9 cellular contexts compared by ENCODE assay signal in the genomic region with DNA sequence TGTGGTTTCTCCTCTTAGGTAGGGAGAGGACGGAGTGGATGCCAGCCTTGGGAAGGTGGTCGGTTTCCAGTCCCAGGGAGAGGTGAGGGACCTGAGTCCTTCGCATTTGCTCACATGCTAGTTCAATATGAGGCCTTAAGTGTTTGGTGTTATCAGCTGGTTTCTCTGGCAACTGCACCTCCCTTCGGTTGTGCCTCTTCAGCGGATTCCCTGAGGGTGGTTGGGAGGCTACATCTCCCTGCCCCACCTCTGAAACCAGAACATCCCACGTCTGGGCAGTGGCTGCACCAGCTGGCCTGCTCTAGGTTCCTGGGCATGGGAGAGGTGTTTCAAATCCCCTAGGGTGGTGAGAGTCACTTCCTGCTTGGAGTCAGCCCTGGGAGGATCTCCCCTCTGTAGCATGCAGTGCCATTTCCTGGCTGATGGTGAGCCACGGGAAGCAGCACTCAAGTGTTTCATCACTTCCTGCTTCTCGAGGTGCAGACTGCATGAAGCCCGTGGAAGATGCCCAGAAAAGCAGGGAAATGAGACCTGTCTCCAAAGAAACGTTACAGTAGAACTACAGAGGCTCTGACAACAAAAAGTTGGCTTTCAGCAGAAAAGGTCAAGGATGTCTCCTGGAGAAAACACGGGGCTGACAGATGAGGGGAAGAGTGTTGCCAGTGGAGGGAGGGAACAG. TPM values are rescaled to one million over a fixed set of nuclear protein-coding genes. Genes with fewer than 3 reads are reported as not detected.
DNase-seq lines count a peak whose midpoint lies in the region; ATAC-seq and TF ChIP-seq lines count a peak whose summit lies in the region.
"Had no signal": no experiment of that assay in that cellular context is flagged by ENCODE, and none has a peak within 500 bp of the region (broad histone marks: within the 10 kb centered on the region; RNA-seq: fewer than 3 reads in every experiment).

No MANE protein-coding gene starts in this region.

- peak; percentile 69 for DNase-seq in activated CD4-positive, alpha-beta T cell treated with anti-CD3 and anti-CD28 coated beads for 36 hours
- DNase-seq in activated CD4-positive, alpha-beta T cell treated with anti-CD3 and anti-CD28 coated beads for 1 hour: no peak
- DNase-seq in RPMI8226 (peak; percentile 56), mammary epithelial cell (peak; percentile 55)

- intact Hi-C loops in activated CD4-positive, alpha-beta T cell treated with anti-CD3 and anti-CD28 coated beads for 36 hours (cut with DNase I, micrococcal nuclease): loop anchor here in 1 of 2 experiments (1.0 kb wide), 1 partner anchor 75 kb away; no protein-coding TSS in a partner anchor
- intact Hi-C loops in mammary epithelial cell (cut with micrococcal nuclease): no loop called here

- H3K4me3 ChIP-seq in mammary epithelial cell (replicated peaks in 1 of 3; ENCODE audit: insufficient read depth in 1 of 3, low read depth in 2 of 3, low read length in 3 of 3) (no peak overlapping the region), mesodermal cell (ENCODE audit: extremely low read depth, insufficient read depth, low read length, poor library complexity, severe bottlenecking) (no peak overlapping the region)
- H3K4me3 ChIP-seq: pancreas had no signal

- H3K27ac ChIP-seq in mammary epithelial cell (ENCODE audit: insufficient read depth, low read depth, low read length) (no peak overlapping the region), mesodermal cell (ENCODE audit: low read depth, low read length, severe bottlenecking) (peak overlapping the region; percentile 32)

- no peaks in the 10 kb centered on the region for H4K20me1 ChIP-seq in mammary epithelial cell (ENCODE audit: insufficient read depth, low read length)

- H3K4me2 ChIP-seq in mammary epithelial cell (ENCODE audit: insufficient read depth, low read depth, low read length): no peak overlapping the region

- TF ChIP-seq CTCF in mammary epithelial cell (conservative IDR thresholded peaks at IDR 0.05 in 1 of 2, IDR thresholded peaks at IDR 0.05 in 1 of 2; ENCODE audit: extremely low read depth in 1 of 2, insufficient read depth in 1 of 2, low read depth in 1 of 2, low read length in 2 of 2): no peak

- dilution Hi-C loops in mammary epithelial cell (cut with HindIII; ENCODE audit: low sequenced_read_pairs): no loop called here

- H3K27ac Mint-ChIP-seq in activated CD4-positive, alpha-beta T cell treated with anti-CD3 and anti-CD28 coated beads for 36 hours: peak overlapping the region; percentile 94

- BruUV-seq in mammary epithelial cell (replicated peaks; lab: Mats Ljungman, UMichigan): no TSS peak

- H3K27me3 Mint-ChIP-seq in activated CD4-positive, alpha-beta T cell treated with anti-CD3 and anti-CD28 coated beads for 36 hours: peaks cover 4% of the 10 kb centered on the region

- H2AFZ ChIP-seq in mammary epithelial cell (ENCODE audit: low read depth, low read length): peak overlapping the region; percentile 76

- whole genome bisulfite sequencing in mammary epithelial cell (ENCODE audit: low coverage, missing lambda C conversion rate): 51% methylated on average over 11 of the region's 11 CpGs
- WGBS in mesodermal cell (ENCODE audit: insufficient coverage in 2 of 2), 2 experiments: 85 to 88% methylated on average over 9 to 10 of the region's 11 CpGs

- H3K4me1 ChIP-seq in mammary epithelial cell (ENCODE audit: insufficient read depth, low read length) (peaks cover 17% of the 10 kb centered on the region), mesodermal cell (ENCODE audit: control insufficient read depth, insufficient read depth, low read length, poor library complexity, severe bottlenecking) (peaks cover 15% of the 10 kb centered on the region)

- H3K4me1 Mint-ChIP-seq in activated CD4-positive, alpha-beta T cell treated with anti-CD3 and anti-CD28 coated beads for 36 hours: peaks cover 21% of the 10 kb centered on the region

- H3K36me3 ChIP-seq in mammary epithelial cell (ENCODE audit: insufficient read depth, low read length): no peaks in the 10 kb centered on the region
- H3K36me3 ChIP-seq in mesodermal cell (ENCODE audit: control insufficient read depth, insufficient read depth, low read length): no peaks in the 10 kb centered on the region

- H3K27me3 ChIP-seq in mammary epithelial cell (ENCODE audit: insufficient read depth, low read length): no peaks in the 10 kb centered on the region
- H3K27me3 ChIP-seq: pancreas had no signal

- CTCF ChIA-PET in activated CD4-positive, alpha-beta T cell treated with anti-CD3 and anti-CD28 coated beads for 36 hours (lab: Charles Lee): no interaction called here
- CTCF ChIA-PET in mammary epithelial cell (lab: Charles Lee; ENCODE audit: low non-redundant PET): no interaction called here

- peak overlapping the region; percentile 15 for H3K4me3 Mint-ChIP-seq in activated CD4-positive, alpha-beta T cell treated with anti-CD3 and anti-CD28 coated beads for 36 hours

- POLR2A ChIA-PET in activated CD4-positive, alpha-beta T cell treated with anti-CD3 and anti-CD28 coated beads for 36 hours (lab: Charles Lee): no interaction called here

- ATAC-seq in activated CD4-positive, alpha-beta T cell treated with anti-CD3 and anti-CD28 coated beads for 36 hours: peak; percentile 91
- ATAC-seq in GM21526 (IDR thresholded peaks at IDR 0.05; ENCODE audit: low FRiP score, unreplicated experiment) (no peak), HG03025 (IDR thresholded peaks at IDR 0.05; ENCODE audit: low FRiP score, unreplicated experiment) (no peak), GM18858 (IDR thresholded peaks at IDR 0.05; ENCODE audit: unreplicated experiment) (no peak)
- ATAC-seq: pancreas had no signal

- H3K9ac ChIP-seq in mammary epithelial cell (ENCODE audit: insufficient read depth, low read length): no peak overlapping the region

- H3K9me3 Mint-ChIP-seq in activated CD4-positive, alpha-beta T cell treated with anti-CD3 and anti-CD28 coated beads for 36 hours (ENCODE audit: low read depth): peaks cover 4% of the 10 kb centered on the region

- H3K36me3 Mint-ChIP-seq in activated CD4-positive, alpha-beta T cell treated with anti-CD3 and anti-CD28 coated beads for 36 hours (ENCODE audit: low read depth): peaks cover 4% of the 10 kb centered on the region

- H3K9me3 ChIP-seq in mammary epithelial cell (replicated peaks; ENCODE audit: insufficient read depth, low read length) (no peaks in the 10 kb centered on the region), mesodermal cell (ENCODE audit: control insufficient read depth, low read length) (peaks cover 4% of the 10 kb centered on the region)
- H3K9me3 ChIP-seq: pancreas had no signal

- H3K79me2 ChIP-seq in mammary epithelial cell (ENCODE audit: insufficient read depth, low read length): no peaks in the 10 kb centered on the region

- in situ Hi-C loops in mammary epithelial cell (cut with MboI; ENCODE audit: low sequenced_read_pairs in 2 of 2): no loop called here

RNA-seq across cellular contexts. Expression of a gene that starts 4.5 kb away (rescaled TPM):
- total RNA-seq in activated CD4-positive, alpha-beta T cell treated with anti-CD3 and anti-CD28 coated beads for 36 hours: not detected
- total RNA-seq in mammary epithelial cell: 1 to 10 TPM in 1 of 2 donors, under 1 TPM in 1; 0.67 to 5.1 TPM
- polyA plus RNA-seq in mammary epithelial cell: 2.2 TPM
- 3.3 TPM for polyA minus RNA-seq in mammary epithelial cell
- 1.1 TPM for polyA plus RNA-seq in mesodermal cell (2013, experiment 1 of 2)
- 0.81 TPM for polyA plus RNA-seq in mesodermal cell (2013, experiment 2 of 2)

RNA-seq across cellular contexts. Expression of a gene that starts 11.1 kb away (rescaled TPM):
- not detected for total RNA-seq in activated CD4-positive, alpha-beta T cell treated with anti-CD3 and anti-CD28 coated beads for 36 hours
- total RNA-seq in mammary epithelial cell: 1 to 10 TPM; 7.0 to 7.2 TPM
- 7.6 TPM for polyA plus RNA-seq in mammary epithelial cell
- polyA minus RNA-seq in mammary epithelial cell: 0.93 TPM
- not detected for polyA plus RNA-seq in mesodermal cell (2013, experiment 1 of 2)
- polyA plus RNA-seq in mesodermal cell (2013, experiment 2 of 2): not detected

RNA-seq across cellular contexts. Expression of a gene that starts 26.5 kb away (rescaled TPM):
- not detected for total RNA-seq in activated CD4-positive, alpha-beta T cell treated with anti-CD3 and anti-CD28 coated beads for 36 hours
- not detected for total RNA-seq in mammary epithelial cell
- not detected for polyA plus RNA-seq in mammary epithelial cell
- not detected for polyA minus RNA-seq in mammary epithelial cell
- 53.4 TPM for polyA plus RNA-seq in mesodermal cell (2013, experiment 1 of 2)
- polyA plus RNA-seq in mesodermal cell (2013, experiment 2 of 2): 35.6 TPM

Comparison
In these comparisons a context has a peak if more than half of its experiments do, and no peak if none do; other contexts are left out.
1. RNA of a gene that starts 11.1 kb away (total RNA-seq): 7.0 to 7.2 TPM in mammary epithelial cell; not detected in activated CD4-positive, alpha-beta T cell treated with anti-CD3 and anti-CD28 coated beads for 36 hours; every median in the first group is over 4 times any median in the second.